In the genomic region with DNA sequence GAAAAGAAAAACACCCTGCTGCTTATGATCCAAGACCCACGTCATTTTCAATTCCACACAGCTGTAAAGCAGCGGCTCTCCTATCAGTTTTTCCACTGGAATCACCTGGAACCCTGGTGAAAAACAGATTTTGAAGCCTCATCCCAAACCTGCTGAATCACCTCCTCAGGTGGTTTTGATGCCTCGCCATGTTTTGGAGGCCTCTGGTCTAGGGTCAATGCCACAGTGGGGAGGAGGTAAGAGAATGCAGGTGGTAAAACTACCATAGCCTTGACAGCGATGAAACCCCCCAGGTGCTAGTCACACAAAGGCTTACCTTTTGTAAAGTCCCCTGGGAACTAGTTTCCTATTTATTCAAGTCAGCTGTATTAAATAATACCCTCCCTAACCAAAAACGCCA, we compare ENCODE assay signal across 23 cellular contexts. TPM values are rescaled to one million over a fixed set of nuclear protein-coding genes. Genes with fewer than 3 reads are reported as not detected.
A peak's percentile ranks its signal among the peaks of the same experiment; 100 is the strongest.
DNase-seq lines count a peak whose midpoint lies in the region; ATAC-seq and TF ChIP-seq lines count a peak whose summit lies in the region.
"Had no signal": no experiment of that assay in that cellular context is flagged by ENCODE, and none has a peak within 500 bp of the region (broad histone marks: within the 10 kb centered on the region; RNA-seq: fewer than 3 reads in every experiment).

No MANE protein-coding gene starts in this region.

- CTCF ChIA-PET in WTC11 (lab: Charles Lee): interaction anchor here (1.5 kb wide), 1 partner anchor 101 kb away, joined by 5 read pairs; no protein-coding TSS in a partner anchor

- no peak overlapping the region for H3K4me3 Mint-ChIP-seq in WTC11

- peak overlapping the region; percentile 67 for H3K27ac Mint-ChIP-seq in WTC11
- H3K27ac Mint-ChIP-seq: CD8-positive, alpha-beta memory T cell had no signal

- no CpG with 5 or more reads among the region's 5 CpGs for WGBS in trophoblast cell (ENCODE audit: extremely low coverage, insufficient coverage, insufficient read length)

- H4K8ac ChIP-seq in trophoblast cell (ENCODE audit: low read depth, low read length): no peak overlapping the region

- no peak for TF ChIP-seq CTCF in WTC11 (IDR thresholded peaks at IDR 0.05)

- H2AK5ac ChIP-seq in trophoblast cell (ENCODE audit: low read length): no peak overlapping the region

- H3K9me3 ChIP-seq in HUES6 (ENCODE audit: control insufficient read depth, insufficient read depth, low read depth, low read length) (no peaks in the 10 kb centered on the region), trophoblast cell (ENCODE audit: insufficient read depth, low read depth, low read length) (no peaks in the 10 kb centered on the region)
- H3K9me3 ChIP-seq in effector memory CD4-positive, alpha-beta T cell (ENCODE audit: control insufficient read depth, low read length): no peaks in the 10 kb centered on the region
- H3K9me3 ChIP-seq: Peyer's patch, SJSA1 had no signal

- H3K36me3 ChIP-seq in HUES6 (ENCODE audit: control insufficient read depth, insufficient read depth, low read length) (no peaks in the 10 kb centered on the region), trophoblast cell (ENCODE audit: control insufficient read depth in 1 of 2, insufficient read depth in 2 of 2, low read length in 2 of 2) (no peaks in the 10 kb centered on the region)
- H3K36me3 ChIP-seq in effector memory CD4-positive, alpha-beta T cell (ENCODE audit: control insufficient read depth, insufficient read depth, low read length): no peaks in the 10 kb centered on the region
- H3K36me3 ChIP-seq: Peyer's patch, SJSA1 had no signal

- ATAC-seq in WTC11: peak; percentile 16; the same call in 1 of the 2 replicates

- peaks cover 7% of the 10 kb centered on the region for H3K9me3 Mint-ChIP-seq in WTC11
- H3K9me3 Mint-ChIP-seq: CD8-positive, alpha-beta memory T cell had no signal

- no peaks in the 10 kb centered on the region for H3K79me1 ChIP-seq in trophoblast cell (ENCODE audit: low read length)

- H3K4ac ChIP-seq in trophoblast cell (ENCODE audit: low read depth, low read length): no peak overlapping the region

- no peak overlapping the region for H3K9ac ChIP-seq in HUES6 (ENCODE audit: low read length)
- no peak overlapping the region for H3K9ac ChIP-seq in trophoblast cell (ENCODE audit: low read length)

- peak overlapping the region; percentile 15 for H2BK5ac ChIP-seq in trophoblast cell (ENCODE audit: low read depth, low read length, poor library complexity)

- H3K4me1 ChIP-seq in HUES6 (ENCODE audit: control insufficient read depth, insufficient read depth, low read length) (peaks cover 54% of the 10 kb centered on the region), trophoblast cell (ENCODE audit: control insufficient read depth in 1 of 2, insufficient read depth in 2 of 2, low read length in 2 of 2) (peaks cover 0 to 6% of the 10 kb centered on the region in 2 experiments)
- no peaks in the 10 kb centered on the region for H3K4me1 ChIP-seq in effector memory CD4-positive, alpha-beta T cell (ENCODE audit: control insufficient read depth, insufficient read depth, low read length, poor library complexity, severe bottlenecking)

- H3K27ac ChIP-seq in HUES6 (ENCODE audit: low read depth, low read length) (peak overlapping the region; percentile 17; the same call in 1 of the 2 replicates), trophoblast cell (ENCODE audit: low read depth, low read length) (no peak overlapping the region)
- H3K27ac ChIP-seq in effector memory CD4-positive, alpha-beta T cell (ENCODE audit: insufficient read depth, low read length, poor library complexity, severe bottlenecking): no peak overlapping the region
- H3K27ac ChIP-seq: 22Rv1, C4-2B, Peyer's patch, SJSA1 had no signal

- DNase-seq in NCI-H2107 treated with DMSO at 0.1 percent for 48 hours (lab: John Stamatoyannopoulos, UW; ENCODE audit: unreplicated experiment) (peak; percentile 42), NCI-H2107 (lab: John Stamatoyannopoulos, UW) (no peak), WTC11 (ENCODE audit: low spot score) (no peak), trophoblast cell (no peak), NCI-H748 (lab: John Stamatoyannopoulos, UW; ENCODE audit: unreplicated experiment) (no peak)
- no peak for DNase-seq in stimulated activated CD4-positive, alpha-beta T cell treated with anti-CD3 and anti-CD28 coated beads, Interleukin-4, amount 100 ng/mL, for 1 hour
- DNase-seq in effector memory CD4-positive, alpha-beta T cell: no peak
- DNase-seq: ACHN; CD8-positive, alpha-beta memory T cell; GDM1; HCEC 1CT; KG1; NCI-H1092 treated with DMSO at 0.1 percent for 48 hours; NCI-H146; NCI-H2029 treated with DMSO at 0.1 percent for 48 hours; NCI-H446 treated with DMSO at 0.1 percent for 48 hours; NCI-H774; NK-92 treated with Interleukin-12 subunit alpha and Interleukin-12 subunit beta, amount 100 ng/mL, for 24 hours; Peyer's patch had no signal

- no peak overlapping the region for H3K18ac ChIP-seq in trophoblast cell (ENCODE audit: low read length)

- no peak overlapping the region for H2BK120ac ChIP-seq in trophoblast cell (ENCODE audit: insufficient read depth, low read length, poor library complexity)

- H4K12ac ChIP-seq in trophoblast cell (ENCODE audit: low read depth, low read length): no peak overlapping the region

- H3K4me3 ChIP-seq in HUES6 (ENCODE audit: low read depth, low read length) (no peak overlapping the region), trophoblast cell (ENCODE audit: low read depth, low read length) (no peak overlapping the region)
- no peak overlapping the region for H3K4me3 ChIP-seq in effector memory CD4-positive, alpha-beta T cell (ENCODE audit: insufficient read depth, low read depth, low read length, poor library complexity, severe bottlenecking)
- H3K4me3 ChIP-seq: Peyer's patch, SJSA1 had no signal

- H3K4me2 ChIP-seq in trophoblast cell (ENCODE audit: low read length): no peak overlapping the region

- H2BK12ac ChIP-seq in trophoblast cell (ENCODE audit: low read length): no peak overlapping the region

- peaks cover 3% of the 10 kb centered on the region; the same call in 1 of the 2 replicates for H3K36me3 Mint-ChIP-seq in WTC11

- H3K14ac ChIP-seq in trophoblast cell (ENCODE audit: low read length): no peak overlapping the region

- peaks cover 28% of the 10 kb centered on the region for H3K27me3 Mint-ChIP-seq in WTC11 (ENCODE audit: low read depth)

- no peak overlapping the region for H4K91ac ChIP-seq in trophoblast cell (ENCODE audit: low read depth, low read length)

- H3K27me3 ChIP-seq in HUES6 (ENCODE audit: control insufficient read depth, insufficient read depth, low read length): no peaks in the 10 kb centered on the region
- no peaks in the 10 kb centered on the region for H3K27me3 ChIP-seq in trophoblast cell (ENCODE audit: insufficient read depth, low read length)
- no peaks in the 10 kb centered on the region for H3K27me3 ChIP-seq in effector memory CD4-positive, alpha-beta T cell (replicated peaks; ENCODE audit: control insufficient read depth, insufficient read depth, low read length, poor library complexity, severe bottlenecking)
- H3K27me3 ChIP-seq: Peyer's patch, SJSA1 had no signal

- no peak overlapping the region for H3K23ac ChIP-seq in trophoblast cell (ENCODE audit: low read length)

- no peak overlapping the region for H2AFZ ChIP-seq in trophoblast cell (ENCODE audit: insufficient read depth, low read length, poor library complexity)

- POLR2A ChIA-PET in WTC11 (lab: Charles Lee): interaction anchor here (2.0 kb wide), 1 partner anchor 25 kb away, joined by 4 read pairs; a partner anchor contains a TSS

- H3K79me2 ChIP-seq in trophoblast cell (ENCODE audit: control insufficient read depth, insufficient read depth, low read length, poor library complexity): peaks cover 2% of the 10 kb centered on the region

- H3K4me1 Mint-ChIP-seq in WTC11: peaks cover 70% of the 10 kb centered on the region

TF ChIP-seq in WTC11, 78 proteins besides CTCF, POLR2A, EP300 and RAD21:
- TF ChIP-seq, protein P1, sequence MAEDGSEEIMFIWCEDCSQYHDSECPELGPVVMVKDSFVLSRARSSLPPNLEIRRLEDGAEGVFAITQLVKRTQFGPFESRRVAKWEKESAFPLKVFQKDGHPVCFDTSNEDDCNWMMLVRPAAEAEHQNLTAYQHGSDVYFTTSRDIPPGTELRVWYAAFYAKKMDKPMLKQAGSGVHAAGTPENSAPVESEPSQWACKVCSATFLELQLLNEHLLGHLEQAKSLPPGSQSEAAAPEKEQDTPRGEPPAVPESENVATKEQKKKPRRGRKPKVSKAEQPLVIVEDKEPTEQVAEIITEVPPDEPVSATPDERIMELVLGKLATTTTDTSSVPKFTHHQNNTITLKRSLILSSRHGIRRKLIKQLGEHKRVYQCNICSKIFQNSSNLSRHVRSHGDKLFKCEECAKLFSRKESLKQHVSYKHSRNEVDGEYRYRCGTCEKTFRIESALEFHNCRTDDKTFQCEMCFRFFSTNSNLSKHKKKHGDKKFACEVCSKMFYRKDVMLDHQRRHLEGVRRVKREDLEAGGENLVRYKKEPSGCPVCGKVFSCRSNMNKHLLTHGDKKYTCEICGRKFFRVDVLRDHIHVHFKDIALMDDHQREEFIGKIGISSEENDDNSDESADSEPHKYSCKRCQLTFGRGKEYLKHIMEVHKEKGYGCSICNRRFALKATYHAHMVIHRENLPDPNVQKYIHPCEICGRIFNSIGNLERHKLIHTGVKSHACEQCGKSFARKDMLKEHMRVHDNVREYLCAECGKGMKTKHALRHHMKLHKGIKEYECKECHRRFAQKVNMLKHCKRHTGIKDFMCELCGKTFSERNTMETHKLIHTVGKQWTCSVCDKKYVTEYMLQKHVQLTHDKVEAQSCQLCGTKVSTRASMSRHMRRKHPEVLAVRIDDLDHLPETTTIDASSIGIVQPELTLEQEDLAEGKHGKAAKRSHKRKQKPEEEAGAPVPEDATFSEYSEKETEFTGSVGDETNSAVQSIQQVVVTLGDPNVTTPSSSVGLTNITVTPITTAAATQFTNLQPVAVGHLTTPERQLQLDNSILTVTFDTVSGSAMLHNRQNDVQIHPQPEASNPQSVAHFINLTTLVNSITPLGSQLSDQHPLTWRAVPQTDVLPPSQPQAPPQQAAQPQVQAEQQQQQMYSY (CRISPR knock-in tag; IDR thresholded peaks at IDR 0.05): peak; percentile 65
- TF ChIP-seq, protein P2, sequence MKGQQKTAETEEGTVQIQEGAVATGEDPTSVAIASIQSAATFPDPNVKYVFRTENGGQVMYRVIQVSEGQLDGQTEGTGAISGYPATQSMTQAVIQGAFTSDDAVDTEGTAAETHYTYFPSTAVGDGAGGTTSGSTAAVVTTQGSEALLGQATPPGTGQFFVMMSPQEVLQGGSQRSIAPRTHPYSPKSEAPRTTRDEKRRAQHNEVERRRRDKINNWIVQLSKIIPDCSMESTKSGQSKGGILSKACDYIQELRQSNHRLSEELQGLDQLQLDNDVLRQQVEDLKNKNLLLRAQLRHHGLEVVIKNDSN (CRISPR knock-in tag; IDR thresholded peaks at IDR 0.05): no peak

RNA-seq across cellular contexts. Expression of a gene that starts 24.8 kb away (rescaled TPM):
- total RNA-seq in WTC11 (2021): 83.6 to 104 TPM (median 99.9 TPM) in 3 replicates
- polyA plus RNA-seq in trophoblast cell (2013): 32.1 and 36.8 TPM in 2 replicates
